17 cellular contexts compared by ENCODE assay signal in genomic region chr3:129166579-129167332, GRCh38. TPM values are rescaled to one million over a fixed set of nuclear protein-coding genes. Genes with fewer than 3 reads are reported as not detected.
DNase-seq lines count a peak whose midpoint lies in the region; ATAC-seq and TF ChIP-seq lines count a peak whose summit lies in the region.
"Had no signal": no experiment of that assay in that cellular context is flagged by ENCODE, and none has a peak within 500 bp of the region (broad histone marks: within the 10 kb centered on the region; RNA-seq: fewer than 3 reads in every experiment).

No MANE protein-coding gene starts in this region.

- ATAC-seq in CD8-positive, alpha-beta T cell = no peak
- ATAC-seq in WTC11 = no peak

- no peak for TF ChIP-seq CTCF in CD8-positive, alpha-beta T cell (IDR thresholded peaks at IDR 0.05)
- no peak for TF ChIP-seq CTCF in WTC11 (IDR thresholded peaks at IDR 0.05)
- TF ChIP-seq CTCF in neural crest cell (conservative IDR thresholded peaks at IDR 0.05) = no peak

- CTCF ChIA-PET in activated CD4-positive, alpha-beta T cell treated with anti-CD3 and anti-CD28 coated beads, Interleukin-2, amount 10 ng/mL, durations not matched to agents 7 days and 5 days (lab: Charles Lee) = interaction anchor here (0.6 to 1.7 kb wide), 5 partner anchors 12 to 79 kb away, joined by 3 to 7 read pairs (median 3); no protein-coding TSS in a partner anchor
- CTCF ChIA-PET in CD8-positive, alpha-beta T cell (lab: Charles Lee) = interaction anchor here (1.0 to 1.3 kb wide), 2 partner anchors 113 kb away, joined by 4 to 5 read pairs; no protein-coding TSS in a partner anchor
- CTCF ChIA-PET in WTC11 (lab: Charles Lee) = interaction anchor here (1.8 kb wide), 1 partner anchor 79 kb away, joined by 7 read pairs; no protein-coding TSS in a partner anchor

- intact Hi-C loops in CD8-positive, alpha-beta T cell (cut with DNase I, micrococcal nuclease) = loop anchor here in 1 of 2 experiments (1.0 kb wide), 1 partner anchor 9 kb away; no protein-coding TSS in a partner anchor
- intact Hi-C loops in activated T-helper 1 cell treated with anti-CD3 and anti-CD28 coated beads, Interleukin-12 subunit alpha, Interleukin-12 subunit beta, Interleukin-2, Interleukin-4 antibody, amounts not matched to agents 30 ng/mL and 10 ng/mL and 1 ng/mL, durations not matched to agents 14 hours and 24 hours and 36 hours (cut with micrococcal nuclease) = no loop called here

- no peaks in the 10 kb centered on the region for H3K27me3 Mint-ChIP-seq in activated CD4-positive, alpha-beta T cell treated with anti-CD3 and anti-CD28 coated beads, Interleukin-2, amount 10 ng/mL, durations not matched to agents 7 days and 5 days
- no peaks in the 10 kb centered on the region for H3K27me3 Mint-ChIP-seq in CD8-positive, alpha-beta T cell (ENCODE audit: low read depth)
- H3K27me3 Mint-ChIP-seq in WTC11 (ENCODE audit: low read depth) (no peaks in the 10 kb centered on the region), neural crest cell (ENCODE audit: low read depth) (no peaks in the 10 kb centered on the region)
- H3K27me3 Mint-ChIP-seq in activated T-helper 1 cell treated with anti-CD3 and anti-CD28 coated beads, Interleukin-12 subunit alpha, Interleukin-12 subunit beta, Interleukin-2, Interleukin-4 antibody, amounts not matched to agents 30 ng/mL and 10 ng/mL and 1 ng/mL, durations not matched to agents 14 hours and 24 hours and 36 hours (ENCODE audit: insufficient read depth) = no peaks in the 10 kb centered on the region

- H3K4me3 Mint-ChIP-seq in activated CD4-positive, alpha-beta T cell treated with anti-CD3 and anti-CD28 coated beads, Interleukin-2, amount 10 ng/mL, durations not matched to agents 7 days and 5 days = no peak overlapping the region
- no peak overlapping the region for H3K4me3 Mint-ChIP-seq in CD8-positive, alpha-beta T cell
- H3K4me3 Mint-ChIP-seq in WTC11 = no peak overlapping the region
- peak overlapping the region; percentile 16 for H3K4me3 Mint-ChIP-seq in neural crest cell
- H3K4me3 Mint-ChIP-seq in activated T-helper 1 cell treated with anti-CD3 and anti-CD28 coated beads, Interleukin-12 subunit alpha, Interleukin-12 subunit beta, Interleukin-2, Interleukin-4 antibody, amounts not matched to agents 30 ng/mL and 10 ng/mL and 1 ng/mL, durations not matched to agents 14 hours and 24 hours and 36 hours = no peak overlapping the region

- H3K4me1 ChIP-seq in CD8-positive, alpha-beta T cell (ENCODE audit: insufficient read depth, low read length) = peaks cover 11% of the 10 kb centered on the region

- no peak overlapping the region for H3K4me3 ChIP-seq in CD8-positive, alpha-beta T cell (ENCODE audit: low read depth, low read length)

- POLR2A ChIA-PET in activated CD4-positive, alpha-beta T cell treated with anti-CD3 and anti-CD28 coated beads, Interleukin-2, amount 10 ng/mL, durations not matched to agents 7 days and 5 days (lab: Charles Lee) = no interaction called here
- POLR2A ChIA-PET in CD8-positive, alpha-beta T cell (lab: Charles Lee) = interaction anchor here (0.6 to 1.6 kb wide), 5 partner anchors 13 to 82 kb away, joined by 3 to 5 read pairs (median 4); partner anchors contain the start of genes CNBP and COPG1
- POLR2A ChIA-PET in WTC11 (lab: Charles Lee) = interaction anchor here (1.6 kb wide), 1 partner anchor 148 kb away, joined by 3 read pairs; no protein-coding TSS in a partner anchor

- H3K27ac ChIP-seq in CD8-positive, alpha-beta T cell (ENCODE audit: low read depth, low read length) = no peak overlapping the region
- H3K27ac ChIP-seq: KMS-11 had no signal

- H3K36me3 Mint-ChIP-seq in activated CD4-positive, alpha-beta T cell treated with anti-CD3 and anti-CD28 coated beads, Interleukin-2, amount 10 ng/mL, durations not matched to agents 7 days and 5 days (ENCODE audit: low read depth) = peaks cover 51% of the 10 kb centered on the region
- H3K36me3 Mint-ChIP-seq in CD8-positive, alpha-beta T cell = peaks cover 58% of the 10 kb centered on the region
- H3K36me3 Mint-ChIP-seq in WTC11 (peaks cover 45% of the 10 kb centered on the region), neural crest cell (ENCODE audit: low read depth) (peaks cover 21% of the 10 kb centered on the region)
- H3K36me3 Mint-ChIP-seq in activated T-helper 1 cell treated with anti-CD3 and anti-CD28 coated beads, Interleukin-12 subunit alpha, Interleukin-12 subunit beta, Interleukin-2, Interleukin-4 antibody, amounts not matched to agents 30 ng/mL and 10 ng/mL and 1 ng/mL, durations not matched to agents 14 hours and 24 hours and 36 hours (ENCODE audit: low read depth) = peaks cover 45% of the 10 kb centered on the region

- H3K9me3 ChIP-seq in CD8-positive, alpha-beta T cell (ENCODE audit: low read length) = no peaks in the 10 kb centered on the region

- no peaks in the 10 kb centered on the region for H3K9me3 Mint-ChIP-seq in activated CD4-positive, alpha-beta T cell treated with anti-CD3 and anti-CD28 coated beads, Interleukin-2, amount 10 ng/mL, durations not matched to agents 7 days and 5 days
- H3K9me3 Mint-ChIP-seq in CD8-positive, alpha-beta T cell = no peaks in the 10 kb centered on the region
- H3K9me3 Mint-ChIP-seq in WTC11 (no peaks in the 10 kb centered on the region), neural crest cell (no peaks in the 10 kb centered on the region)
- H3K9me3 Mint-ChIP-seq in activated T-helper 1 cell treated with anti-CD3 and anti-CD28 coated beads, Interleukin-12 subunit alpha, Interleukin-12 subunit beta, Interleukin-2, Interleukin-4 antibody, amounts not matched to agents 30 ng/mL and 10 ng/mL and 1 ng/mL, durations not matched to agents 14 hours and 24 hours and 36 hours = no peaks in the 10 kb centered on the region

- peak overlapping the region; percentile 15 for H3K27ac Mint-ChIP-seq in activated CD4-positive, alpha-beta T cell treated with anti-CD3 and anti-CD28 coated beads, Interleukin-2, amount 10 ng/mL, durations not matched to agents 7 days and 5 days
- peak overlapping the region; percentile 49 for H3K27ac Mint-ChIP-seq in CD8-positive, alpha-beta T cell
- no peak overlapping the region for H3K27ac Mint-ChIP-seq in WTC11
- no peak overlapping the region for H3K27ac Mint-ChIP-seq in neural crest cell (ENCODE audit: unreplicated experiment)
- H3K27ac Mint-ChIP-seq in activated T-helper 1 cell treated with anti-CD3 and anti-CD28 coated beads, Interleukin-12 subunit alpha, Interleukin-12 subunit beta, Interleukin-2, Interleukin-4 antibody, amounts not matched to agents 30 ng/mL and 10 ng/mL and 1 ng/mL, durations not matched to agents 14 hours and 24 hours and 36 hours = no peak overlapping the region

- DNase-seq in activated CD4-positive, alpha-beta T cell treated with anti-CD3 and anti-CD28 coated beads, Interleukin-2, amount 10 ng/mL, durations not matched to agents 7 days and 5 days = no peak
- DNase-seq in activated CD4-positive, alpha-beta T cell treated with anti-CD3 and anti-CD28 coated beads, Interleukin-2, amount 50 U/mL, for 4 hours = no peak
- no peak for DNase-seq in CD8-positive, alpha-beta T cell
- DNase-seq in WTC11 (ENCODE audit: low spot score) (no peak), neural crest cell (ENCODE audit: low read depth, low spot score) (no peak), nucleus accumbens (lab: John Stamatoyannopoulos, UW) (no peak)
- no peak for DNase-seq in activated T-helper 1 cell treated with anti-CD3 and anti-CD28 coated beads, Interleukin-12 subunit alpha, Interleukin-12 subunit beta, Interleukin-2, Interleukin-4 antibody, amounts not matched to agents 30 ng/mL and 10 ng/mL and 1 ng/mL, durations not matched to agents 14 hours and 24 hours and 36 hours (ENCODE audit: low spot score)
- DNase-seq in activated effector memory CD4-positive, alpha-beta T cell treated with anti-CD3 and anti-CD28 coated beads, Interleukin-2, amount 50 U/mL, for 16 hours = no peak
- DNase-seq: GF-D8, GOT3, NCI-H1092, NCI-H226, NCI-H526 treated with DMSO at 0.1 percent for 48 hours, OCI-M1, RPMI8226, SIG-M5 had no signal

- peaks cover 46% of the 10 kb centered on the region for H3K36me3 ChIP-seq in CD8-positive, alpha-beta T cell (ENCODE audit: insufficient read depth, low read length)

- no peaks in the 10 kb centered on the region for H3K27me3 ChIP-seq in CD8-positive, alpha-beta T cell (ENCODE audit: insufficient read depth, low read length)

- H3K4me1 Mint-ChIP-seq in activated CD4-positive, alpha-beta T cell treated with anti-CD3 and anti-CD28 coated beads, Interleukin-2, amount 10 ng/mL, durations not matched to agents 7 days and 5 days = peaks cover 32% of the 10 kb centered on the region
- H3K4me1 Mint-ChIP-seq in CD8-positive, alpha-beta T cell (ENCODE audit: low read depth) = peaks cover 31% of the 10 kb centered on the region
- H3K4me1 Mint-ChIP-seq in WTC11 = peaks cover 7% of the 10 kb centered on the region
- H3K4me1 Mint-ChIP-seq in neural crest cell = peaks cover 15% of the 10 kb centered on the region
- peaks cover 22% of the 10 kb centered on the region for H3K4me1 Mint-ChIP-seq in activated T-helper 1 cell treated with anti-CD3 and anti-CD28 coated beads, Interleukin-12 subunit alpha, Interleukin-12 subunit beta, Interleukin-2, Interleukin-4 antibody, amounts not matched to agents 30 ng/mL and 10 ng/mL and 1 ng/mL, durations not matched to agents 14 hours and 24 hours and 36 hours (ENCODE audit: low read depth)

RNA-seq across cellular contexts. Expression of gene ISY1, which starts 5.9 kb away (rescaled TPM):
- 10 to 100 TPM; 56.9 to 60.9 TPM for total RNA-seq in activated CD4-positive, alpha-beta T cell treated with anti-CD3 and anti-CD28 coated beads, Interleukin-2, amount 10 ng/mL, durations not matched to agents 7 days and 5 days
- 10 to 100 TPM; 35.2 to 38.7 TPM for total RNA-seq in CD8-positive, alpha-beta T cell
- total RNA-seq in WTC11 (2021) (21.4 to 25.0 TPM (median 21.5 TPM) in 3 replicates), neural crest cell (31.4 and 34.7 TPM in 2 replicates)
- total RNA-seq in activated T-helper 1 cell treated with anti-CD3 and anti-CD28 coated beads, Interleukin-12 subunit alpha, Interleukin-12 subunit beta, Interleukin-2, Interleukin-4 antibody, amounts not matched to agents 30 ng/mL and 10 ng/mL and 1 ng/mL, durations not matched to agents 14 hours and 24 hours and 36 hours = 72.3 and 75.4 TPM in 2 replicates

RNA-seq across cellular contexts. Expression of gene CNBP, which starts 16.9 kb away (rescaled TPM):
- 100 to 1,000 TPM; 263 to 270 TPM for total RNA-seq in activated CD4-positive, alpha-beta T cell treated with anti-CD3 and anti-CD28 coated beads, Interleukin-2, amount 10 ng/mL, durations not matched to agents 7 days and 5 days
- total RNA-seq in CD8-positive, alpha-beta T cell = 100 to 1,000 TPM; 296 to 301 TPM
- 329 to 390 TPM (median 380 TPM) in 3 replicates for total RNA-seq in WTC11 (2021)
- total RNA-seq in neural crest cell = 314 and 319 TPM in 2 replicates
- total RNA-seq in activated T-helper 1 cell treated with anti-CD3 and anti-CD28 coated beads, Interleukin-12 subunit alpha, Interleukin-12 subunit beta, Interleukin-2, Interleukin-4 antibody, amounts not matched to agents 30 ng/mL and 10 ng/mL and 1 ng/mL, durations not matched to agents 14 hours and 24 hours and 36 hours = 408 and 425 TPM in 2 replicates

RNA-seq across cellular contexts. Expression of gene RAB43, which starts 45.2 kb away (rescaled TPM):
- 10 to 100 TPM; 52.0 to 59.1 TPM for total RNA-seq in activated CD4-positive, alpha-beta T cell treated with anti-CD3 and anti-CD28 coated beads, Interleukin-2, amount 10 ng/mL, durations not matched to agents 7 days and 5 days
- total RNA-seq in CD8-positive, alpha-beta T cell = 10 to 100 TPM; 45.2 to 48.6 TPM
- total RNA-seq in WTC11 (2021) = 20.2 to 34.5 TPM (median 21.0 TPM) in 3 replicates
- total RNA-seq in neural crest cell = 9.6 and 11.4 TPM in 2 replicates
- 46.8 and 47.6 TPM in 2 replicates for total RNA-seq in activated T-helper 1 cell treated with anti-CD3 and anti-CD28 coated beads, Interleukin-12 subunit alpha, Interleukin-12 subunit beta, Interleukin-2, Interleukin-4 antibody, amounts not matched to agents 30 ng/mL and 10 ng/mL and 1 ng/mL, durations not matched to agents 14 hours and 24 hours and 36 hours

Comparison
In these comparisons a context has a peak if more than half of its experiments do, and no peak if none do; other contexts are left out.
1. H3K27ac Mint-ChIP-seq: peak in activated CD4-positive, alpha-beta T cell treated with anti-CD3 and anti-CD28 coated beads, Interleukin-2, amount 10 ng/mL, durations not matched to agents 7 days and 5 days (single experiment) and CD8-positive, alpha-beta T cell (single experiment); none in WTC11 (single experiment), neural crest cell (single experiment) and activated T-helper 1 cell treated with anti-CD3 and anti-CD28 coated beads, Interleukin-12 subunit alpha, Interleukin-12 subunit beta, Interleukin-2, Interleukin-4 antibody, amounts not matched to agents 30 ng/mL and 10 ng/mL and 1 ng/mL, durations not matched to agents 14 hours and 24 hours and 36 hours (single experiment).